Comparison of ENCODE assay signal across 16 cellular contexts in the genomic region with DNA sequence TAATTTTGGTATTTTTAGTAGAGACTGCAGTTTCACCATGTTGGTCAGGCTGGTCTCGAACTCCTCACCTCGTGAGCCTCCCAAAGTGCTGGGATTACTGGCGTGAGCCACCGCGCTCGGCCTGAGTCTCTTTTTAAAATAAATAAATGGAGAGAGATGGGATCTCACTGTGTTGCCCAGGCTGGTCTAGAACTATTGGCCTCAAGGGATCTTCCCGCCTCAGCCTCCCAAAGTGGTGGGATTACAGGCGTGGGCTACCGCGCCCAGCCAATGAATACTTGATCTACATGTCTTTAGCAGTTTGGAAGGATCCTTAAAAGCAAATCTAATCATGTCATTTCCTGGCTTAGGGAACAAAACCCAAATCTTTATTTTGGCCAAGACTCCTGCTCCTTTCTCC. TPM values are rescaled to one million over a fixed set of nuclear protein-coding genes. Genes with fewer than 3 reads are reported as not detected.
DNase-seq lines count a peak whose midpoint lies in the region; ATAC-seq, FAIRE-seq and TF ChIP-seq lines count a peak whose summit lies in the region.
"Had no signal": no experiment of that assay in that cellular context is flagged by ENCODE, and none has a peak within 500 bp of the region (broad histone marks: within the 10 kb centered on the region; RNA-seq: fewer than 3 reads in every experiment).

No MANE protein-coding gene starts in this region.

- no peaks in the 10 kb centered on the region for H3K27me3 Mint-ChIP-seq in activated CD8-positive, alpha-beta memory T cell treated with anti-CD3 and anti-CD28 coated beads, Interleukin-2, amount 10 ng/mL, durations not matched to agents 7 days and 5 days
- peaks cover 7% of the 10 kb centered on the region for H3K27me3 Mint-ChIP-seq in astrocyte (ENCODE audit: low read depth, unreplicated experiment)
- H3K27me3 Mint-ChIP-seq in progenitor cell of endocrine pancreas = no peaks in the 10 kb centered on the region

- no peaks in the 10 kb centered on the region for H3K9me3 Mint-ChIP-seq in activated CD8-positive, alpha-beta memory T cell treated with anti-CD3 and anti-CD28 coated beads, Interleukin-2, amount 10 ng/mL, durations not matched to agents 7 days and 5 days (ENCODE audit: low read depth)
- H3K9me3 Mint-ChIP-seq in astrocyte (ENCODE audit: unreplicated experiment) (no peaks in the 10 kb centered on the region), progenitor cell of endocrine pancreas (ENCODE audit: low read depth) (no peaks in the 10 kb centered on the region)

- H3K27ac Mint-ChIP-seq in activated CD8-positive, alpha-beta memory T cell treated with anti-CD3 and anti-CD28 coated beads, Interleukin-2, amount 10 ng/mL, durations not matched to agents 7 days and 5 days = no peak overlapping the region
- H3K27ac Mint-ChIP-seq in astrocyte (ENCODE audit: unreplicated experiment) (no peak overlapping the region), progenitor cell of endocrine pancreas (no peak overlapping the region)

- H3K36me3 Mint-ChIP-seq in activated CD8-positive, alpha-beta memory T cell treated with anti-CD3 and anti-CD28 coated beads, Interleukin-2, amount 10 ng/mL, durations not matched to agents 7 days and 5 days = peaks cover 5% of the 10 kb centered on the region
- no peaks in the 10 kb centered on the region for H3K36me3 Mint-ChIP-seq in astrocyte (ENCODE audit: low read depth, unreplicated experiment)
- peaks cover 4% of the 10 kb centered on the region for H3K36me3 Mint-ChIP-seq in progenitor cell of endocrine pancreas (ENCODE audit: insufficient read depth)

- peak overlapping the region; percentile 47 for H3K4me3 Mint-ChIP-seq in activated CD8-positive, alpha-beta memory T cell treated with anti-CD3 and anti-CD28 coated beads, Interleukin-2, amount 10 ng/mL, durations not matched to agents 7 days and 5 days
- H3K4me3 Mint-ChIP-seq in astrocyte (ENCODE audit: unreplicated experiment) = peak overlapping the region; percentile 47
- peak overlapping the region; percentile 63 for H3K4me3 Mint-ChIP-seq in progenitor cell of endocrine pancreas (ENCODE audit: low read depth)

- H3K27ac ChIP-seq in Karpas-422 (ENCODE audit: low read length) (no peak overlapping the region), astrocyte (ENCODE audit: low read depth, low read length) (no peak overlapping the region)

- no peak overlapping the region for H2AFZ ChIP-seq in Karpas-422 (ENCODE audit: low read length)
- no peak overlapping the region for H2AFZ ChIP-seq in astrocyte (ENCODE audit: low read depth, low read length)

- H3K4me1 Mint-ChIP-seq in activated CD8-positive, alpha-beta memory T cell treated with anti-CD3 and anti-CD28 coated beads, Interleukin-2, amount 10 ng/mL, durations not matched to agents 7 days and 5 days = peaks cover 41% of the 10 kb centered on the region
- peaks cover 17% of the 10 kb centered on the region for H3K4me1 Mint-ChIP-seq in astrocyte (ENCODE audit: low read depth, unreplicated experiment)
- H3K4me1 Mint-ChIP-seq in progenitor cell of endocrine pancreas (ENCODE audit: low read depth) = peaks cover 2% of the 10 kb centered on the region

- CTCF ChIA-PET in activated CD8-positive, alpha-beta memory T cell treated with anti-CD3 and anti-CD28 coated beads, Interleukin-2, amount 10 ng/mL, durations not matched to agents 7 days and 5 days (lab: Charles Lee) = no interaction called here

- H3K79me2 ChIP-seq in Karpas-422 (ENCODE audit: low read length) = peaks cover 19% of the 10 kb centered on the region
- H3K79me2 ChIP-seq in astrocyte (ENCODE audit: insufficient read depth, low read length) = peaks cover 4% of the 10 kb centered on the region

- H3K27me3 ChIP-seq in Karpas-422 (ENCODE audit: low read length) (no peaks in the 10 kb centered on the region), astrocyte (ENCODE audit: insufficient read depth, low read length) (no peaks in the 10 kb centered on the region)

- H3K9ac ChIP-seq in Karpas-422 (ENCODE audit: low read length) = peak overlapping the region; percentile 79; the same call in 1 of the 2 replicates
- no peak overlapping the region for H3K9ac ChIP-seq in astrocyte (ENCODE audit: low read length)

- H3K9me2 ChIP-seq in Karpas-422 (replicated peaks; ENCODE audit: insufficient read depth, low read length) = no peaks in the 10 kb centered on the region

- H3K36me3 ChIP-seq in Karpas-422 (ENCODE audit: insufficient read depth, low read length) = no peaks in the 10 kb centered on the region
- H3K36me3 ChIP-seq in astrocyte (ENCODE audit: insufficient read depth, low read length) = no peaks in the 10 kb centered on the region

- no peak for TF ChIP-seq CTCF in astrocyte (IDR thresholded peaks at IDR 0.05; ENCODE audit: insufficient read depth, low read depth, low read length)
- no peak for TF ChIP-seq CTCF in progenitor cell of endocrine pancreas (IDR thresholded peaks at IDR 0.05; ENCODE audit: unreplicated experiment)

- no peak for FAIRE-seq in astrocyte (lab: Jason Lieb, UNC)
- FAIRE-seq: GM12891, GM19239, H1, HTR-8/SVneo had no signal

- H3K9me3 ChIP-seq in Karpas-422 (ENCODE audit: low read length) (no peaks in the 10 kb centered on the region), astrocyte (ENCODE audit: insufficient read depth, low read depth, low read length) (no peaks in the 10 kb centered on the region)

- no peak for DNase-seq in activated CD8-positive, alpha-beta memory T cell treated with anti-CD3 and anti-CD28 coated beads, Interleukin-2, amount 10 ng/mL, durations not matched to agents 7 days and 5 days
- no peak for DNase-seq in activated CD8-positive, alpha-beta memory T cell treated with anti-CD3 and anti-CD28 coated beads, Interleukin-2, amount 50 U/mL, for 48 hours
- DNase-seq in Karpas-422 (no peak), astrocyte (ENCODE audit: low read depth) (no peak), progenitor cell of endocrine pancreas (ENCODE audit: low spot score, unreplicated experiment) (no peak), MV-4-11 (lab: John Stamatoyannopoulos, UW) (no peak), NCI-H774 (lab: John Stamatoyannopoulos, UW) (no peak)
- DNase-seq: NCI-H1436, NCI-H510A treated with DMSO at 0.1 percent for 48 hours had no signal

- H3K4me2 ChIP-seq in Karpas-422 (ENCODE audit: low read depth, low read length, poor library complexity, severe bottlenecking) (peak overlapping the region; percentile 79), astrocyte (ENCODE audit: low read length) (no peak overlapping the region)

- H3K4me1 ChIP-seq in Karpas-422 (ENCODE audit: low read length) (peaks cover 18% of the 10 kb centered on the region), astrocyte (ENCODE audit: insufficient read depth, low read length) (peaks cover 6% of the 10 kb centered on the region)

- H3K4me3 ChIP-seq in Karpas-422 (ENCODE audit: low read length) (peak overlapping the region; percentile 86), astrocyte (ENCODE audit: insufficient read depth, low read depth, low read length) (no peak overlapping the region)

- ATAC-seq in activated CD8-positive, alpha-beta memory T cell treated with anti-CD3 and anti-CD28 coated beads, Interleukin-2, amount 10 ng/mL, durations not matched to agents 7 days and 5 days = no peak
- no peak for ATAC-seq in GM21576 (IDR thresholded peaks at IDR 0.05; ENCODE audit: unreplicated experiment)

- H4K20me1 ChIP-seq in Karpas-422 (ENCODE audit: insufficient read depth, low read depth, low read length) (no peaks in the 10 kb centered on the region), astrocyte (ENCODE audit: insufficient read depth, low read length) (no peaks in the 10 kb centered on the region)

RNA-seq across cellular contexts. Expression of gene DHODH, which starts 1.2 kb away (rescaled TPM):
- 10 to 100 TPM; 13.6 to 14.5 TPM for total RNA-seq in activated CD8-positive, alpha-beta memory T cell treated with anti-CD3 and anti-CD28 coated beads, Interleukin-2, amount 10 ng/mL, durations not matched to agents 7 days and 5 days
- 7.6 and 14.2 TPM in 2 replicates for total RNA-seq in Karpas-422 (2014; rRNA removed; shearing (Covaris generic); ENCODE audit: low replicate concordance)
- total RNA-seq in astrocyte = 4.9 and 5.2 TPM in 2 replicates
- total RNA-seq in progenitor cell of endocrine pancreas = 13.4 and 13.7 TPM in 2 replicates

RNA-seq across cellular contexts. Expression of gene PKD1L3, which starts 9.6 kb away (rescaled TPM):
- under 1 TPM; 0.28 to 0.29 TPM for total RNA-seq in activated CD8-positive, alpha-beta memory T cell treated with anti-CD3 and anti-CD28 coated beads, Interleukin-2, amount 10 ng/mL, durations not matched to agents 7 days and 5 days
- total RNA-seq in Karpas-422 (2014; rRNA removed; shearing (Covaris generic); ENCODE audit: low replicate concordance) = not detected in 2 replicates
- total RNA-seq in astrocyte (not detected in 2 replicates), progenitor cell of endocrine pancreas (0.19 and 0.27 TPM in 2 replicates)
- total RNA-seq: glomerular endothelial cell, H1 had no signal

RNA-seq across cellular contexts. Expression of gene HP, which starts 44.5 kb away (rescaled TPM):
- total RNA-seq in activated CD8-positive, alpha-beta memory T cell treated with anti-CD3 and anti-CD28 coated beads, Interleukin-2, amount 10 ng/mL, durations not matched to agents 7 days and 5 days = not detected
- total RNA-seq in Karpas-422 (2014; rRNA removed; shearing (Covaris generic); ENCODE audit: low replicate concordance) = not detected in 2 replicates
- total RNA-seq in astrocyte (not detected in 2 replicates), progenitor cell of endocrine pancreas (not detected in 2 replicates)
- total RNA-seq: glomerular endothelial cell, H1 had no signal

RNA-seq across cellular contexts. Expression of gene HPR, which starts 53.2 kb away (rescaled TPM):
- total RNA-seq in activated CD8-positive, alpha-beta memory T cell treated with anti-CD3 and anti-CD28 coated beads, Interleukin-2, amount 10 ng/mL, durations not matched to agents 7 days and 5 days = not detected
- not detected in 2 replicates for total RNA-seq in Karpas-422 (2014; rRNA removed; shearing (Covaris generic); ENCODE audit: low replicate concordance)
- total RNA-seq in astrocyte (not detected in 2 replicates), progenitor cell of endocrine pancreas (0.46 TPM in 1 of 2 replicates, not detected in the other)
- total RNA-seq: glomerular endothelial cell, H1, urinary bladder had no signal
